In genomic region chr3:153897842-153898241, GRCh38 we compare ENCODE assay signal across 15 cellular contexts.
DNase-seq lines count a peak whose midpoint lies in the region; ATAC-seq and TF ChIP-seq lines count a peak whose summit lies in the region.
"Had no signal": no experiment of that assay in that cellular context is flagged by ENCODE, and none has a peak within 500 bp of the region (broad histone marks: within the 10 kb centered on the region; RNA-seq: fewer than 3 reads in every experiment).

No MANE protein-coding gene starts in this region.

- H3K4me3 Mint-ChIP-seq in progenitor cell of endocrine pancreas (ENCODE audit: low read depth): no peak overlapping the region
- H3K4me3 Mint-ChIP-seq: activated T-helper 17 cell treated with anti-CD3 and anti-CD28 coated beads, Interleukin-2, amount 50 U/mL, for 72 hours; brain; effector memory CD8-positive, alpha-beta T cell; naive B cell had no signal

- peak; percentile 68 for ATAC-seq in GM19372 (IDR thresholded peaks at IDR 0.05; ENCODE audit: low read depth, unreplicated experiment)
- peak; percentile 54 for ATAC-seq in HG02610 (IDR thresholded peaks at IDR 0.05; ENCODE audit: unreplicated experiment)
- ATAC-seq in HG03139 (IDR thresholded peaks at IDR 0.05; ENCODE audit: unreplicated experiment): peak; percentile 62
- ATAC-seq: activated T-helper 17 cell treated with anti-CD3 and anti-CD28 coated beads, Interleukin-2, amount 50 U/mL, for 72 hours; effector memory CD8-positive, alpha-beta T cell; right cardiac atrium had no signal

- H3K9me3 Mint-ChIP-seq in progenitor cell of endocrine pancreas (ENCODE audit: low read depth): no peaks in the 10 kb centered on the region
- H3K9me3 Mint-ChIP-seq: activated T-helper 17 cell treated with anti-CD3 and anti-CD28 coated beads, Interleukin-2, amount 50 U/mL, for 72 hours; effector memory CD8-positive, alpha-beta T cell; naive B cell had no signal

- H3K4me1 Mint-ChIP-seq in progenitor cell of endocrine pancreas (ENCODE audit: low read depth): no peaks in the 10 kb centered on the region
- H3K4me1 Mint-ChIP-seq: activated T-helper 17 cell treated with anti-CD3 and anti-CD28 coated beads, Interleukin-2, amount 50 U/mL, for 72 hours; naive B cell had no signal

- H3K27ac Mint-ChIP-seq in progenitor cell of endocrine pancreas: no peak overlapping the region
- H3K27ac Mint-ChIP-seq: activated T-helper 17 cell treated with anti-CD3 and anti-CD28 coated beads, Interleukin-2, amount 50 U/mL, for 72 hours; effector memory CD8-positive, alpha-beta T cell; naive B cell had no signal

- H3K36me3 Mint-ChIP-seq in progenitor cell of endocrine pancreas (ENCODE audit: insufficient read depth): no peaks in the 10 kb centered on the region
- H3K36me3 Mint-ChIP-seq: brain, naive B cell had no signal

- peaks cover 3% of the 10 kb centered on the region for H3K27me3 Mint-ChIP-seq in progenitor cell of endocrine pancreas
- H3K27me3 Mint-ChIP-seq: activated T-helper 17 cell treated with anti-CD3 and anti-CD28 coated beads, Interleukin-2, amount 50 U/mL, for 72 hours; brain; effector memory CD8-positive, alpha-beta T cell; naive B cell had no signal

- no peak for TF ChIP-seq CTCF in progenitor cell of endocrine pancreas (IDR thresholded peaks at IDR 0.05; ENCODE audit: unreplicated experiment)

- peak; percentile 46 for DNase-seq in COLO829 (ENCODE audit: low spot score)
- no peak for DNase-seq in progenitor cell of endocrine pancreas (ENCODE audit: low spot score, unreplicated experiment)
- DNase-seq in activated CD4-positive, alpha-beta T cell treated with anti-CD3 and anti-CD28 coated beads, Interleukin-2, amount 50 U/mL, for 48 hours: no peak
- no peak for DNase-seq in NCI-H345 (lab: John Stamatoyannopoulos, UW)
- DNase-seq in kidney tubule cell (ENCODE audit: low spot score): no peak
- DNase-seq: activated CD4-positive, alpha-beta T cell treated with anti-CD3 and anti-CD28 coated beads for 48 hours; effector memory CD8-positive, alpha-beta T cell; naive B cell; NCI-H2081; right cardiac atrium had no signal
